In the genomic region with DNA sequence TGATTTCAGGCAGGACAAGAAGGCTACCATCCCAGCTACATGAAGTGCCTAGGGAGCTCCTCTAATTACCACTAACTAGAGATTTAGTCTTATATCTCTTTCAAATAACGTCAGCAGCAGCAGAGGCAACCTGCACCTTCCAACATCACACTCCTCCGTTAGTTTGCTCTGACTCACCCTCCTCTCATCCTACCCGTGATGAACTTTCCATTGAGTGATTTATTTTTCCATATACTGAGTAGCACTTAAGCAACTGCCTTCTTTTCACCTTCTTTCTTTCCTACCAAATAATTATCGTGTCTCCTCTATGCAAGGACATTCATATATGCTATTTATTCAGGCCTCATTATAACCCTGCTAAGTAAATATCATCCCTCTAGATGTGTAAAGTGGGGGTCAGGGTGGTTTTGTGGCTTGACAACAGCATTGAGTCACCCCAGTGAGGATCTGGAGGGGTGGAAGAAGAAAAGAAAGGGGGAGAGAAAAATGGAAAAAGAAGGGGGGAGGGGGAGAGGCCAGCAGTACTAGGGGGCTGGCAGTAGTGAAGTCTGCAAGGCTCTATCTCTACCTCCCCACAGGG, we compare ENCODE assay signal across 18 cellular contexts.
DNase-seq lines count a peak whose midpoint lies in the region; ATAC-seq, FAIRE-seq and TF ChIP-seq lines count a peak whose summit lies in the region.
"Had no signal": no experiment of that assay in that cellular context is flagged by ENCODE, and none has a peak within 500 bp of the region (broad histone marks: within the 10 kb centered on the region; RNA-seq: fewer than 3 reads in every experiment).

No MANE protein-coding gene starts in this region.

- H3K27me3 Mint-ChIP-seq in activated T-cell treated with anti-CD3 and anti-CD28 coated beads, Interleukin-2, amount 50 U/mL, for 72 hours (ENCODE audit: low read depth), result peaks cover 28% of the 10 kb centered on the region
- peaks cover 12% of the 10 kb centered on the region for H3K27me3 Mint-ChIP-seq in nephron progenitor cell (ENCODE audit: low read depth, poor library complexity)

- no peaks in the 10 kb centered on the region for H3K79me2 ChIP-seq in K562 (ENCODE audit: control insufficient read depth, insufficient read depth, low read length)

- intact Hi-C loops in K562 (cut with micrococcal nuclease) (loop anchor here (5.0 kb wide), 1 partner anchor 740 kb away; no protein-coding TSS in a partner anchor), sigmoid colon (cut with DNase I) (no loop called here)

- H3K27ac Mint-ChIP-seq in activated T-cell treated with anti-CD3 and anti-CD28 coated beads, Interleukin-2, amount 50 U/mL, for 72 hours, result no peak overlapping the region
- H3K27ac Mint-ChIP-seq in nephron progenitor cell, result no peak overlapping the region
- H3K27ac Mint-ChIP-seq: CD4-positive, CD25-positive, alpha-beta regulatory T cell; dendritic cell treated with granulocyte-macrophage colony-stimulating factor and Interleukin-4, amounts not matched to agents 40 ng/mL and 50 ng/mL, for 4 days; WTC11 had no signal

- POLR2A ChIA-PET in K562 (lab: Yijun Ruan, JAX), result no interaction called here

- H3K9me3 ChIP-seq in K562 (replicated peaks; ENCODE audit: control insufficient read depth, insufficient read depth, low read depth, low read length) (no peaks in the 10 kb centered on the region), sigmoid colon (no peaks in the 10 kb centered on the region)
- H3K9me3 ChIP-seq: suprapubic skin had no signal

- H3K36me3 ChIP-seq in K562 (ENCODE audit: control insufficient read depth, insufficient read depth, low read length) (no peaks in the 10 kb centered on the region), sigmoid colon (no peaks in the 10 kb centered on the region)
- H3K36me3 ChIP-seq: suprapubic skin had no signal

- no peak for TF ChIP-seq RAD21 in K562 (CRISPR knock-in tag; conservative IDR thresholded peaks at IDR 0.05 in 1 of 2, IDR thresholded peaks at IDR 0.05 in 1 of 2)

- H3K4me1 ChIP-seq in K562 (replicated peaks in 1 of 2; ENCODE audit: control insufficient read depth in 2 of 2, insufficient read depth in 2 of 2, low read length in 2 of 2) (no peaks in the 10 kb centered on the region), sigmoid colon (no peaks in the 10 kb centered on the region)

- no peaks in the 10 kb centered on the region for H3K9me3 Mint-ChIP-seq in activated T-cell treated with anti-CD3 and anti-CD28 coated beads, Interleukin-2, amount 50 U/mL, for 72 hours
- peaks cover 4% of the 10 kb centered on the region for H3K9me3 Mint-ChIP-seq in nephron progenitor cell
- H3K9me3 Mint-ChIP-seq: CD4-positive, CD25-positive, alpha-beta regulatory T cell; dendritic cell treated with granulocyte-macrophage colony-stimulating factor and Interleukin-4, amounts not matched to agents 40 ng/mL and 50 ng/mL, for 4 days had no signal

- H3K27ac ChIP-seq in K562 (ENCODE audit: extremely low read depth, low read depth, low read length) (no peak overlapping the region), sigmoid colon (no peak overlapping the region)
- H3K27ac ChIP-seq: SK-N-MC, suprapubic skin had no signal

- no peak overlapping the region for H3K9ac ChIP-seq in K562 (ENCODE audit: insufficient read depth in 1 of 2, low read depth in 2 of 2, low read length in 2 of 2)

- DNase-seq in activated T-cell treated with anti-CD3 and anti-CD28 coated beads, Interleukin-2, amount 50 U/mL, for 72 hours, result no peak
- DNase-seq in activated T-cell treated with anti-CD3 and anti-CD28 coated beads for 4 hours, result no peak
- DNase-seq in M059J (ENCODE audit: low read depth), result peak; percentile 75
- no peak for DNase-seq in K562 (ENCODE audit: extremely low read depth in 1 of 4, low spot score in 3 of 4)
- DNase-seq in renal cortical epithelial cell (ENCODE audit: low read depth), result peak; percentile 51
- DNase-seq in NCI-H1048 (lab: John Stamatoyannopoulos, UW), result no peak
- DNase-seq in nephron progenitor cell, result no peak
- DNase-seq in sigmoid colon, result no peak
- DNase-seq: CD4-positive, CD25-positive, alpha-beta regulatory T cell; foreskin melanocyte; Karpas-422; kidney; NCI-H526; retina had no signal

- no TSS peak for BruUV-seq in K562 (replicated peaks; lab: Mats Ljungman, UMichigan)

- H3K27me3 ChIP-seq in K562 (ENCODE audit: control insufficient read depth in 2 of 2, insufficient read depth in 2 of 2, low read length in 2 of 2), result peaks cover 5 to 12% of the 10 kb centered on the region in 2 experiments; a peak in 2 of 5 replicates
- H3K27me3 ChIP-seq in sigmoid colon, result no peaks in the 10 kb centered on the region
- H3K27me3 ChIP-seq: suprapubic skin had no signal

- H3K4me1 Mint-ChIP-seq in activated T-cell treated with anti-CD3 and anti-CD28 coated beads, Interleukin-2, amount 50 U/mL, for 72 hours (ENCODE audit: low read depth), result peaks cover 10% of the 10 kb centered on the region
- peaks cover 10% of the 10 kb centered on the region for H3K4me1 Mint-ChIP-seq in nephron progenitor cell

- CTCF ChIA-PET in K562 (lab: Yijun Ruan, JAX; ENCODE audit: low intra/inter-chr PET ratio), result no interaction called here

- H4K20me1 ChIP-seq in K562 (replicated peaks; ENCODE audit: control insufficient read depth, insufficient read depth, low read length), result no peaks in the 10 kb centered on the region

- WGBS in K562 (ENCODE audit: insufficient coverage, low coverage, missing lambda C conversion rate), result 0% methylated on average over 4 of the region's 4 CpGs
- WGBS in sigmoid colon, 2 donors, result 72 to 77% methylated on average over 4 of the region's 4 CpGs

- ATAC-seq in activated T-cell treated with anti-CD3 and anti-CD28 coated beads, Interleukin-2, amount 50 U/mL, for 72 hours (replicated peaks in 1 of 2), result peak; percentile 70 to 82
- no peak for ATAC-seq in K562
- ATAC-seq: WTC11 had no signal

- TF ChIP-seq POLR2A in K562 (conservative IDR thresholded peaks at IDR 0.05) (no peak), sigmoid colon (IDR thresholded peaks at IDR 0.05) (no peak)

- TF ChIP-seq CTCF in K562 (IDR thresholded peaks at IDR 0.05 in 2 of 3, conservative IDR thresholded peaks at IDR 0.05 in 1 of 3; ENCODE audit: insufficient read depth in 2 of 3, low read depth in 1 of 3, low read length in 3 of 3), result no peak
- no peak for TF ChIP-seq CTCF in nephron progenitor cell (IDR thresholded peaks at IDR 0.05)
- TF ChIP-seq CTCF in sigmoid colon (IDR thresholded peaks at IDR 0.05), result no peak

- no peak for FAIRE-seq in K562 (lab: Jason Lieb, UNC)
- FAIRE-seq: kidney had no signal

- no peak overlapping the region for H3K4me2 ChIP-seq in K562 (ENCODE audit: insufficient read depth, low read length)

- H3K36me3 Mint-ChIP-seq in activated T-cell treated with anti-CD3 and anti-CD28 coated beads, Interleukin-2, amount 50 U/mL, for 72 hours (ENCODE audit: insufficient read depth in 2 of 2), result no peaks in the 10 kb centered on the region
- H3K36me3 Mint-ChIP-seq in nephron progenitor cell (ENCODE audit: low read depth), result no peaks in the 10 kb centered on the region
- H3K36me3 Mint-ChIP-seq: CD4-positive, CD25-positive, alpha-beta regulatory T cell had no signal

- no peak overlapping the region for H2AFZ ChIP-seq in K562 (ENCODE audit: low read depth, low read length)

- H3K4me3 ChIP-seq in K562 (no peak overlapping the region), sigmoid colon (no peak overlapping the region)
- H3K4me3 ChIP-seq: SK-N-MC, suprapubic skin had no signal

- H3K9me1 ChIP-seq in K562 (ENCODE audit: control insufficient read depth, insufficient read depth, low read length), result no peaks in the 10 kb centered on the region

- H3K4me3 Mint-ChIP-seq in activated T-cell treated with anti-CD3 and anti-CD28 coated beads, Interleukin-2, amount 50 U/mL, for 72 hours, result peak overlapping the region; percentile 1 to 4
- H3K4me3 Mint-ChIP-seq in nephron progenitor cell, result no peak overlapping the region
- H3K4me3 Mint-ChIP-seq: CD4-positive, CD25-positive, alpha-beta regulatory T cell; dendritic cell treated with granulocyte-macrophage colony-stimulating factor and Interleukin-4, amounts not matched to agents 40 ng/mL and 50 ng/mL, for 4 days; WTC11 had no signal

- TF ChIP-seq EP300 in K562 (IDR thresholded peaks at IDR 0.05; ENCODE audit: low read length) (no peak), sigmoid colon (IDR thresholded peaks at IDR 0.05) (no peak)

- in situ Hi-C loops in K562 (cut with MboI), result no loop called here

TF ChIP-seq in K562, 482 proteins besides CTCF, POLR2A, EP300 and RAD21:
- peak; percentile 60 for TF ChIP-seq FOSL1 (tag; conservative IDR thresholded peaks at IDR 0.05)
- TF ChIP-seq, protein P1, sequence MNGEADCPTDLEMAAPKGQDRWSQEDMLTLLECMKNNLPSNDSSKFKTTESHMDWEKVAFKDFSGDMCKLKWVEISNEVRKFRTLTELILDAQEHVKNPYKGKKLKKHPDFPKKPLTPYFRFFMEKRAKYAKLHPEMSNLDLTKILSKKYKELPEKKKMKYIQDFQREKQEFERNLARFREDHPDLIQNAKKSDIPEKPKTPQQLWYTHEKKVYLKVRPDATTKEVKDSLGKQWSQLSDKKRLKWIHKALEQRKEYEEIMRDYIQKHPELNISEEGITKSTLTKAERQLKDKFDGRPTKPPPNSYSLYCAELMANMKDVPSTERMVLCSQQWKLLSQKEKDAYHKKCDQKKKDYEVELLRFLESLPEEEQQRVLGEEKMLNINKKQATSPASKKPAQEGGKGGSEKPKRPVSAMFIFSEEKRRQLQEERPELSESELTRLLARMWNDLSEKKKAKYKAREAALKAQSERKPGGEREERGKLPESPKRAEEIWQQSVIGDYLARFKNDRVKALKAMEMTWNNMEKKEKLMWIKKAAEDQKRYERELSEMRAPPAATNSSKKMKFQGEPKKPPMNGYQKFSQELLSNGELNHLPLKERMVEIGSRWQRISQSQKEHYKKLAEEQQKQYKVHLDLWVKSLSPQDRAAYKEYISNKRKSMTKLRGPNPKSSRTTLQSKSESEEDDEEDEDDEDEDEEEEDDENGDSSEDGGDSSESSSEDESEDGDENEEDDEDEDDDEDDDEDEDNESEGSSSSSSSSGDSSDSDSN (IDR thresholded peaks at IDR 0.05; ENCODE audit: borderline replicate concordance in 1 of 2, low read depth in 2 of 2, low read length in 2 of 2), result no peak

Comparison
In these comparisons a context has a peak if more than half of its experiments do, and no peak if none do; other contexts are left out.
1. DNase-seq: peak in M059J (single experiment) and renal cortical epithelial cell (single experiment); none in activated T-cell treated with anti-CD3 and anti-CD28 coated beads, Interleukin-2, amount 50 U/mL, for 72 hours (0 of 2), activated T-cell treated with anti-CD3 and anti-CD28 coated beads for 4 hours (single experiment), K562 (0 of 4), NCI-H1048 (single experiment), nephron progenitor cell (single experiment) and sigmoid colon (single experiment).